Comparison of ENCODE assay signal across 8 cellular contexts in the genomic region with DNA sequence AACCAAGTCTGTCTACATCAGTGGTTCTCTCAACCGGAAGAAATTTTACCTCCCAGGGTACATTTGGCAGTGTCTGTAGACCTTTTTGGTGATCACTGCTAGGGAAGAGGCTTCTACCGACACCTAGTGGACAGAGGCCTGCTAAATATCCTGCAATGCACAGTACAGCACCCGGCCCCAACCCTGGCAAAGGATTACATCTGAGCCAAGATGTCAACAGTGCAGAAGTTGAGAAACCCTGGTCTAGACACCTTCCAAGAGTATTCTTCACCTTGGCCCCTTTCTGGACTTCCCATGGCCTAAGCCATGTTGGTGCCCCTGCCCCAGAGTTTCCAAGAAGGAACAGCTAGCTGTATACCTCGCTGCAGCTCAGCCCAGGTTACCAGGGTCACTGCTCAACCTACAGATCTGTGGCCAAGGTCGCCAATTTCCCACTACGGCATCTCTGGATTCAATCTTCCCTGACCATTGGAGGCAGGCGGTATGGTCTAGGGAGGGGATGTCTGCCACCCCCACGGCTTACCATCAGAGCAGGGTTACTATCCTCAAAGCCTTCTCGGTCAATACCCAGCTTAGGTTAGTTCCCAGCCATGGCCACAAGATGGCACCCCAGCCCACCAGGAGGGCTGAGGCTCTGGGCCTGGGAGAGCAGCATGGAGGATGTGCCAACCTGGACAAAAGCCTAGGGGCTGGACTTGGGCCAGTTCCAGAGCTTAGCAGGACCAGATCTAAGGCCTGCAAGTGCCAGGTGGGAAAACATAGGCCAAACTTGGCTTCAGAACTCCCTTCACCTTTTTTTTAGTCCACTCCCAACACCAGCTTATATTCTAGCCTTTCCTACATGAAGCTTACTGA. TPM values are rescaled to one million over a fixed set of nuclear protein-coding genes. Genes with fewer than 3 reads are reported as not detected.
DNase-seq lines count a peak whose midpoint lies in the region; ATAC-seq and TF ChIP-seq lines count a peak whose summit lies in the region.

No MANE protein-coding gene starts in this region.

- CTCF ChIA-PET in PC-9 (lab: Charles Lee) = interaction anchor here (0.6 to 1.5 kb wide), 9 partner anchors 82 to 255 kb away, joined by 3 to 26 read pairs (median 3); no protein-coding TSS in a partner anchor

- H2AFZ ChIP-seq in GM23248 (no peak overlapping the region), PC-9 (no peak overlapping the region), neural progenitor cell (replicated peaks) (no peak overlapping the region)

- no peaks in the 10 kb centered on the region for H3K36me3 Mint-ChIP-seq in activated T-cell treated with anti-CD3 and anti-CD28 coated beads, Interleukin-2, amount 50 U/mL, for 4 hours (ENCODE audit: insufficient read depth)
- H3K36me3 Mint-ChIP-seq in neural progenitor cell = no peaks in the 10 kb centered on the region

- H3K4me1 ChIP-seq in DOHH2 (ENCODE audit: control insufficient read depth, low read length) (no peaks in the 10 kb centered on the region), GM23248 (ENCODE audit: insufficient read depth) (no peaks in the 10 kb centered on the region), PC-9 (replicated peaks; ENCODE audit: insufficient read depth) (no peaks in the 10 kb centered on the region), neural progenitor cell (peaks cover 3% of the 10 kb centered on the region), thyroid gland (peaks cover 12 to 16% of the 10 kb centered on the region in 2 donors)

- ATAC-seq in activated T-cell treated with anti-CD3 and anti-CD28 coated beads, Interleukin-2, amount 50 U/mL, for 4 hours = peak; percentile 72 to 76

- H3K79me2 ChIP-seq in DOHH2 (ENCODE audit: control insufficient read depth, low read length) (no peaks in the 10 kb centered on the region), GM23248 (ENCODE audit: insufficient read depth) (no peaks in the 10 kb centered on the region), PC-9 (ENCODE audit: low read depth) (no peaks in the 10 kb centered on the region), neural progenitor cell (ENCODE audit: low read depth) (no peaks in the 10 kb centered on the region)

- H3K27me3 ChIP-seq in DOHH2 (ENCODE audit: control insufficient read depth, low read length) (peaks cover 12% of the 10 kb centered on the region), GM23248 (replicated peaks; ENCODE audit: insufficient read depth) (peaks cover 10% of the 10 kb centered on the region), PC-9 (ENCODE audit: insufficient read depth, low read depth) (peaks cover 27% of the 10 kb centered on the region), neural progenitor cell (peaks cover 81% of the 10 kb centered on the region), thyroid gland (peaks cover 4% of the 10 kb centered on the region)

- no peak overlapping the region for H3K27ac Mint-ChIP-seq in neural progenitor cell

- H3K9me3 ChIP-seq in DOHH2 (ENCODE audit: control insufficient read depth, insufficient read depth, low read length) (no peaks in the 10 kb centered on the region), GM23248 (ENCODE audit: low read depth) (no peaks in the 10 kb centered on the region), PC-9 (ENCODE audit: insufficient read depth, low read depth) (no peaks in the 10 kb centered on the region), neural progenitor cell (ENCODE audit: low read depth) (no peaks in the 10 kb centered on the region), thyroid gland (no peaks in the 10 kb centered on the region)

- peaks cover 4% of the 10 kb centered on the region for H3K4me1 Mint-ChIP-seq in activated T-cell treated with anti-CD3 and anti-CD28 coated beads, Interleukin-2, amount 50 U/mL, for 4 hours (ENCODE audit: low read depth)
- H3K4me1 Mint-ChIP-seq in neural progenitor cell = peaks cover 3% of the 10 kb centered on the region

- POLR2A ChIA-PET in PC-9 (lab: Charles Lee; ENCODE audit: unreplicated experiment) = interaction anchor here (0.6 to 0.7 kb wide), 2 partner anchors 51 to 278 kb away, joined by 3 to 6 read pairs; no protein-coding TSS in a partner anchor

- H3K4me2 ChIP-seq in DOHH2 (ENCODE audit: low read length) (no peak overlapping the region), GM23248 (ENCODE audit: unreplicated experiment) (no peak overlapping the region), PC-9 (no peak overlapping the region), neural progenitor cell (no peak overlapping the region)

- TF ChIP-seq CTCF in DOHH2 (IDR thresholded peaks at IDR 0.05; ENCODE audit: low read depth, low read length, poor library complexity, severe bottlenecking) (peak; percentile 87), LNCaP clone FGC (IDR thresholded peaks at IDR 0.05; ENCODE audit: control insufficient read depth, extremely low read depth, insufficient read depth) (peak; percentile 97), PC-9 (conservative IDR thresholded peaks at IDR 0.05) (peak; percentile 89), neural progenitor cell (IDR thresholded peaks at IDR 0.05) (peak; percentile 67), thyroid gland (IDR thresholded peaks at IDR 0.05) (peak; percentile 61 to 97 (median 88))

- no peak overlapping the region for H3K4me3 Mint-ChIP-seq in activated T-cell treated with anti-CD3 and anti-CD28 coated beads, Interleukin-2, amount 50 U/mL, for 4 hours
- no peak overlapping the region for H3K4me3 Mint-ChIP-seq in neural progenitor cell

- H3K36me3 ChIP-seq in DOHH2 (ENCODE audit: control insufficient read depth, low read length) (no peaks in the 10 kb centered on the region), GM23248 (ENCODE audit: low read depth) (no peaks in the 10 kb centered on the region), PC-9 (ENCODE audit: low read depth) (no peaks in the 10 kb centered on the region), neural progenitor cell (no peaks in the 10 kb centered on the region), thyroid gland (no peaks in the 10 kb centered on the region)

- no peak overlapping the region for H3K27ac ChIP-seq in DOHH2 (ENCODE audit: low read depth, low read length)
- no peak overlapping the region for H3K27ac ChIP-seq in GM23248
- H3K27ac ChIP-seq in PC-9 = no peak overlapping the region
- no peak overlapping the region for H3K27ac ChIP-seq in neural progenitor cell
- H3K27ac ChIP-seq in thyroid gland = no peak overlapping the region

- no TSS peak for BruUV-seq in PC-9 (replicated peaks; lab: Mats Ljungman, UMichigan)

- H3K9ac ChIP-seq in GM23248 (no peak overlapping the region), neural progenitor cell (no peak overlapping the region)

- intact Hi-C loops in PC-9 (cut with micrococcal nuclease; ENCODE audit: unreplicated experiment) (loop anchor here (1.0 to 5.0 kb wide), 6 partner anchors 96 to 248 kb away; no protein-coding TSS in a partner anchor), thyroid gland (cut with DNase I) (loop anchor here (2.0 to 5.0 kb wide), 2 partner anchors 250 to 386 kb away; no protein-coding TSS in a partner anchor)

- H3K9me3 Mint-ChIP-seq in activated T-cell treated with anti-CD3 and anti-CD28 coated beads, Interleukin-2, amount 50 U/mL, for 4 hours = no peaks in the 10 kb centered on the region
- H3K9me3 Mint-ChIP-seq in neural progenitor cell = no peaks in the 10 kb centered on the region

- H3K4me3 ChIP-seq in DOHH2 (ENCODE audit: low read length) (no peak overlapping the region), GM23248 (no peak overlapping the region), LNCaP clone FGC (ENCODE audit: low read depth, low read length) (no peak overlapping the region), PC-9 (no peak overlapping the region), neural progenitor cell (no peak overlapping the region), thyroid gland (replicated peaks in 1 of 3) (no peak overlapping the region)

- DNase-seq in GM23248 (peak; percentile 80), LNCaP clone FGC (ENCODE audit: low read depth) (peak; percentile 96), PC-9 (peak; percentile 56 to 81), fibroblast of peridontal ligament (ENCODE audit: extremely low read depth) (peak; percentile 77), neural progenitor cell (ENCODE audit: low spot score) (peak; percentile 88), thyroid gland (peak; percentile 95)
- DNase-seq in activated T-cell treated with anti-CD3 and anti-CD28 coated beads, Interleukin-2, amount 50 U/mL, for 4 hours = peak; percentile 26

- no peak for TF ChIP-seq POLR2A in thyroid gland (IDR thresholded peaks at IDR 0.05)

- in situ Hi-C loops in GM23248 (cut with MboI) = no loop called here

- WGBS in GM23248 (ENCODE audit: low coverage in 1 of 2, low lambda C conversion rate in 2 of 2, missing lambda C conversion rate in 2 of 2), 2 experiments = 12 to 13% methylated on average over 9 of the region's 9 CpGs
- 6 to 16% methylated on average over 3 to 6 of the region's 9 CpGs for WGBS in thyroid gland, 2 donors

- H4K20me1 ChIP-seq in DOHH2 (ENCODE audit: control insufficient read depth, insufficient read depth, low read depth, low read length) (no peaks in the 10 kb centered on the region), GM23248 (ENCODE audit: insufficient read depth) (no peaks in the 10 kb centered on the region), PC-9 (ENCODE audit: insufficient read depth) (no peaks in the 10 kb centered on the region), neural progenitor cell (ENCODE audit: low read depth) (peaks cover 13% of the 10 kb centered on the region)

- peaks cover 51% of the 10 kb centered on the region for H3K27me3 Mint-ChIP-seq in activated T-cell treated with anti-CD3 and anti-CD28 coated beads, Interleukin-2, amount 50 U/mL, for 4 hours (ENCODE audit: low read depth)
- peaks cover 7% of the 10 kb centered on the region for H3K27me3 Mint-ChIP-seq in neural progenitor cell (ENCODE audit: insufficient read depth, low read depth)

- no peaks in the 10 kb centered on the region for H3F3A ChIP-seq in DOHH2 (ENCODE audit: control insufficient read depth, insufficient read depth)
- no peaks in the 10 kb centered on the region for H3F3A ChIP-seq in GM23248 (ENCODE audit: insufficient read depth)
- H3F3A ChIP-seq in PC-9 (ENCODE audit: insufficient read depth, low read depth) = no peaks in the 10 kb centered on the region
- H3F3A ChIP-seq in neural progenitor cell (ENCODE audit: low read depth) = peaks cover 11% of the 10 kb centered on the region

- H3K9me2 ChIP-seq in DOHH2 (replicated peaks; ENCODE audit: control insufficient read depth, low read length) = no peaks in the 10 kb centered on the region
- H3K9me2 ChIP-seq in GM23248 (ENCODE audit: insufficient read depth) = no peaks in the 10 kb centered on the region
- H3K9me2 ChIP-seq in PC-9 (ENCODE audit: insufficient read depth) = no peaks in the 10 kb centered on the region

RNA-seq across cellular contexts. Expression of gene KCNC1, which starts 3.7 kb away (rescaled TPM):
- total RNA-seq in GM23248 (2014; rRNA removed; shearing (Covaris generic)) = not detected in 2 replicates
- polyA plus RNA-seq in GM23248 (2016; fragmentation: Nextera tagmentation; extraction: Ambion mirVana) = not detected in 2 replicates
- total RNA-seq in PC-9 (2021) (not detected in 2 replicates), neural progenitor cell (ENCODE audit: low replicate concordance) (0.04 and 0.59 TPM in 2 replicates), thyroid gland (under 1 TPM in 2 of 4 donors, not detected in 2; under 0.01 to 0.73 TPM)
- not detected for total RNA-seq in activated T-cell treated with anti-CD3 and anti-CD28 coated beads, Interleukin-2, amount 50 U/mL, for 4 hours

RNA-seq across cellular contexts. Expression of gene MYOD1, which starts 11.5 kb away (rescaled TPM):
- not detected in 2 replicates for total RNA-seq in GM23248 (2014; rRNA removed; shearing (Covaris generic))
- polyA plus RNA-seq in GM23248 (2016; fragmentation: Nextera tagmentation; extraction: Ambion mirVana) = not detected in 2 replicates
- not detected in 2 replicates for total RNA-seq in PC-9 (2021)
- total RNA-seq in activated T-cell treated with anti-CD3 and anti-CD28 coated beads, Interleukin-2, amount 50 U/mL, for 4 hours = not detected
- total RNA-seq in neural progenitor cell (ENCODE audit: low replicate concordance) = not detected in 2 replicates
- not detected for total RNA-seq in thyroid gland

Comparison
In these comparisons a context has a peak if more than half of its experiments do, and no peak if none do; other contexts are left out.
1. DNase-seq: peak in every context shown above with its lines; median percentile 96 in LNCaP clone FGC; 95 in thyroid gland; 88 in neural progenitor cell; 80 in GM23248; 77 in fibroblast of peridontal ligament; 68 in PC-9; 26 in activated T-cell treated with anti-CD3 and anti-CD28 coated beads, Interleukin-2, amount 50 U/mL, for 4 hours.